ENCODE assay signal across 9 cellular contexts in genomic region chr2:14633451-14634211, GRCh38. TPM values are rescaled to one million over a fixed set of nuclear protein-coding genes. Genes with fewer than 3 reads are reported as not detected.
DNase-seq lines count a peak whose midpoint lies in the region; ATAC-seq and TF ChIP-seq lines count a peak whose summit lies in the region.
"Had no signal": no experiment of that assay in that cellular context is flagged by ENCODE, and none has a peak within 500 bp of the region (broad histone marks: within the 10 kb centered on the region; RNA-seq: fewer than 3 reads in every experiment).

No MANE protein-coding gene starts in this region.

- DNase-seq in 8988T (peak; percentile 17), HFFc6 (no peak), endothelial cell (ENCODE audit: low spot score) (peak; percentile 32), HT-29 (ENCODE audit: low spot score) (no peak)
- no peak for DNase-seq in stimulated activated naive CD4-positive, alpha-beta T cell treated with Interleukin-2 at 50 U/mL for 16 hours (lab: John Stamatoyannopoulos, UW)

- no peaks in the 10 kb centered on the region for H3K9me3 ChIP-seq in muscle layer of colon (ENCODE audit: low read length)

- peak overlapping the region; percentile 23; the same call in 1 of the 2 replicates for H3K4me3 Mint-ChIP-seq in HFFc6
- H3K4me3 Mint-ChIP-seq in endothelial cell (ENCODE audit: unreplicated experiment): peak overlapping the region; percentile 99
- H3K4me3 Mint-ChIP-seq: central memory CD8-positive, alpha-beta T cell had no signal

- H3K27me3 ChIP-seq in muscle layer of colon (ENCODE audit: control insufficient read depth in 1 of 2, insufficient read depth in 2 of 2, low read length in 2 of 2): peaks cover 0 to 14% of the 10 kb centered on the region in 2 donors

- no peak for TF ChIP-seq CTCF in HFFc6 (IDR thresholded peaks at IDR 0.05)
- no peak for TF ChIP-seq CTCF in endothelial cell (IDR thresholded peaks at IDR 0.05; ENCODE audit: unreplicated experiment)

- no peak overlapping the region for H3K9ac ChIP-seq in muscle layer of colon (ENCODE audit: low read length)

- H3K4me1 Mint-ChIP-seq in HFFc6 (ENCODE audit: low read depth) (peaks cover 19% of the 10 kb centered on the region), endothelial cell (ENCODE audit: unreplicated experiment) (peaks cover 32% of the 10 kb centered on the region)
- H3K4me1 Mint-ChIP-seq: central memory CD8-positive, alpha-beta T cell had no signal

- ATAC-seq in GM21447 (IDR thresholded peaks at IDR 0.05; ENCODE audit: unreplicated experiment): no peak
- ATAC-seq in GM21723 (IDR thresholded peaks at IDR 0.05; ENCODE audit: unreplicated experiment): no peak

- H3K4me1 ChIP-seq in muscle layer of colon (ENCODE audit: insufficient read depth, low read length): peaks cover 20% of the 10 kb centered on the region

- H3K27ac ChIP-seq in muscle layer of colon (ENCODE audit: low read depth, low read length): no peak overlapping the region

- H3K27ac Mint-ChIP-seq in HFFc6 (no peak overlapping the region), endothelial cell (ENCODE audit: unreplicated experiment) (peak overlapping the region; percentile 74)

- H3K36me3 Mint-ChIP-seq in HFFc6 (ENCODE audit: low read depth) (no peaks in the 10 kb centered on the region), endothelial cell (ENCODE audit: low read depth, unreplicated experiment) (no peaks in the 10 kb centered on the region)

- H3K4me3 ChIP-seq in muscle layer of colon (ENCODE audit: low read depth in 1 of 2, low read length in 2 of 2): peak overlapping the region; percentile 77 to 86

- H3K9me3 Mint-ChIP-seq in HFFc6 (no peaks in the 10 kb centered on the region), endothelial cell (ENCODE audit: unreplicated experiment) (no peaks in the 10 kb centered on the region)

- no peaks in the 10 kb centered on the region for H3K36me3 ChIP-seq in muscle layer of colon (ENCODE audit: insufficient read depth, low read length)

- peaks cover 37% of the 10 kb centered on the region for H3K27me3 Mint-ChIP-seq in HFFc6 (ENCODE audit: insufficient read depth)
- H3K27me3 Mint-ChIP-seq in endothelial cell (ENCODE audit: unreplicated experiment): peaks cover 10% of the 10 kb centered on the region

RNA-seq across cellular contexts. Expression of gene LRATD1, which starts 1.1 kb away (rescaled TPM):
- under 1 TPM in 2 of 6 experiments, not detected in 4; 0.05 to 0.07 TPM for total RNA-seq in HFFc6 (2021; fragmentation: NEBNext Ultra II Directional; extraction: Animal tissue kit (Norgen Biotek cat#: 25700))
- total RNA-seq in endothelial cell (ENCODE audit: unreplicated experiment): 37.6 TPM
- 0.69 and 1.1 TPM in 2 replicates for total RNA-seq in HT-29 (2014; rRNA removed; shearing (Covaris generic))

Comparison
In these comparisons a context has a peak if more than half of its experiments do, and no peak if none do; other contexts are left out.
1. DNase-seq: peak in 8988T (single experiment) and endothelial cell (single experiment); none in HFFc6 (single experiment), stimulated activated naive CD4-positive, alpha-beta T cell treated with Interleukin-2 at 50 U/mL for 16 hours (single experiment) and HT-29 (single experiment).
2. RNA of gene LRATD1, which starts 1.1 kb away (total RNA-seq): 37.6 TPM in endothelial cell (single experiment); 0.69 to 1.1 TPM in HT-29 and 0.05 to 0.07 TPM in HFFc6; every median in the first group is over 10 times any median in the second.